Comparison of ENCODE assay signal across 8 cellular contexts in genomic region chr9:137223078-137224040, GRCh38. TPM values are rescaled to one million over a fixed set of nuclear protein-coding genes. Genes with fewer than 3 reads are reported as not detected.
DNase-seq lines count a peak whose midpoint lies in the region; ATAC-seq and TF ChIP-seq lines count a peak whose summit lies in the region.

No MANE protein-coding gene starts in this region.

- H3K4me3 ChIP-seq in BLaER1, result peak overlapping the region; percentile 84
- peak overlapping the region; percentile 70 for H3K4me3 ChIP-seq in colonic mucosa

- no peak for TF ChIP-seq CTCF in colonic mucosa (IDR thresholded peaks at IDR 0.05)

- H3K4me1 ChIP-seq in BLaER1, result peaks cover 45% of the 10 kb centered on the region
- peaks cover 25% of the 10 kb centered on the region for H3K4me1 ChIP-seq in colonic mucosa

- H3K9me3 ChIP-seq in BLaER1 (no peaks in the 10 kb centered on the region), colonic mucosa (no peaks in the 10 kb centered on the region)

- peak overlapping the region; percentile 94 for H3K9ac ChIP-seq in BLaER1
- H3K9ac ChIP-seq in colonic mucosa (ENCODE audit: low read depth in 2 of 2, low read length in 2 of 2), result peak overlapping the region; percentile 87 to 97

- intact Hi-C loops in colonic mucosa (cut with DNase I), result no loop called here
- intact Hi-C loops in left colon (cut with DNase I, micrococcal nuclease), result loop anchor here in 1 of 2 donors (10.0 kb wide), 1 partner anchor 49 kb away; the partner anchor contains the start of genes LRRC26 and TMEM210

- H3K36me3 ChIP-seq in BLaER1, result peaks cover 21% of the 10 kb centered on the region
- H3K36me3 ChIP-seq in colonic mucosa, result no peaks in the 10 kb centered on the region

- no peaks in the 10 kb centered on the region for H3K27me3 ChIP-seq in BLaER1
- H3K27me3 ChIP-seq in colonic mucosa, result peaks cover under 1% of the 10 kb centered on the region

- ATAC-seq in GM19324 (IDR thresholded peaks at IDR 0.05; ENCODE audit: low FRiP score, unreplicated experiment) (peak; percentile 78), HG03460 (IDR thresholded peaks at IDR 0.05; ENCODE audit: unreplicated experiment) (peak; percentile 65), left colon (peak; percentile 78)

- DNase-seq in NCI-H524 treated with DMSO at 0.1 percent for 48 hours (lab: John Stamatoyannopoulos, UW) (peak; percentile 73), colonic mucosa (peak; percentile 98), left colon (peak; percentile 96 to 98)
- DNase-seq in activated CD4-positive, alpha-beta T cell treated with anti-CD3 and anti-CD28 coated beads for 48 hours, result peak; percentile 99
- peak; percentile 98 to 99 for DNase-seq in stimulated activated CD4-positive, alpha-beta T cell treated with anti-CD3 and anti-CD28 coated beads, Interleukin-1b, Interleukin-23, amount 100 ng/mL, for 4 hours (ENCODE audit: low read depth in 2 of 2)

- H3K27ac ChIP-seq in BLaER1, result peak overlapping the region; percentile 91
- H3K27ac ChIP-seq in colonic mucosa, result peak overlapping the region; percentile 83

- peaks cover 8% of the 10 kb centered on the region; the same call in 1 of the 2 replicates for H4K20me1 ChIP-seq in BLaER1

- H3K4me2 ChIP-seq in BLaER1, result peak overlapping the region; percentile 100

RNA-seq across cellular contexts. Expression of gene RNF208, which starts 1.3 kb away (rescaled TPM):
- 1 to 10 TPM; 6.5 to 9.3 TPM for total RNA-seq in colonic mucosa
- total RNA-seq in left colon, result 1 to 10 TPM; 5.1 to 9.7 TPM

RNA-seq across cellular contexts. Expression of gene CYSRT1, which starts 1.6 kb away (rescaled TPM):
- total RNA-seq in colonic mucosa, result under 1 TPM in 1 of 2 donors, not detected in 1; 0.64 TPM
- under 1 TPM; 0.43 to 0.47 TPM for total RNA-seq in left colon

RNA-seq across cellular contexts. Expression of gene RNF224, which starts 3.9 kb away (rescaled TPM):
- not detected for total RNA-seq in colonic mucosa
- total RNA-seq in left colon, result not detected

RNA-seq across cellular contexts. Expression of gene SLC34A3, which starts 7.3 kb away (rescaled TPM):
- total RNA-seq in colonic mucosa (not detected), left colon (not detected)

RNA-seq across cellular contexts. Expression of gene TUBB4B, which starts 17.7 kb away (rescaled TPM):
- 100 to 1,000 TPM; 303 to 779 TPM for total RNA-seq in colonic mucosa
- total RNA-seq in left colon, result 100 to 1,000 TPM; 353 to 486 TPM

Comparison
In these comparisons a context has a peak if more than half of its experiments do, and no peak if none do; other contexts are left out.
1. Peak in every context shown above with its lines: DNase-seq, ATAC-seq, H3K4me3 ChIP-seq and H3K27ac ChIP-seq.